10 cellular contexts compared by ENCODE assay signal in the genomic region with DNA sequence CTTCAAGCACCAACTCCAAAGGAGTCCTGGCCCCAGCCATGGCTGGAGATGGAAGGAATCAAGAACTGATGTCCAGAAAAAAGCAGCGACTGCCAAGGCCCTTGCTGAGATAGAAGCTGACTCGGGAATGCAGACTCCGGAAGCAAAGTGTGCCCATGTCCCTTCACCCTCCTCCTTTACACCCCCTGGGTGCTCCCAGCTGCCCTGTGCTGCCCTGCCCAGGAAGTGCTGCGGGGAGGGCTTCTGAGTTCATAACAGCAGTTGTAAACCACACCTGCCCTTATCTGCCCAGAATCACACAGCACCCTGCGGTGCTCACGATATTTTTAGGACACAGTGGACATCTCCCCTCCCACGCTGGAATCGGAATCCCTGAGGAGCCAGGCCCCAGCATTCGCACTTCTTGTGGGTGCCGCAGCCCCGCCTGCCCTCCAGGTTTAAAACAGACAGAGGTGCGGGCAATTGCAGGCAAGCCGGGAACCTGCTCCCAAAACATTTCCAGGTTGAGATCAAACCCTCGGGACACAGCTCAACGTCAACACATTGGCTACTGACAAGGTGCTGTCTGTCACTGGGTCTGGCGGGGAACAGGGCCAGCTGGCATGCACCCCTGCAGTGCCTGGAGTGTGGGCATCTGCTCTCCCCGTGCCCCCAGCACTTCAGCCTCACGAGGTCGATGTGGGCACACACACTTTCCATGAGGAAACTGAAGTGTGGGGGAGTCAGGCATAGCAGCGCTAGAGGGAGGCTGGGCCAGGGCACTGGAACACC. TPM values are rescaled to one million over a fixed set of nuclear protein-coding genes. Genes with fewer than 3 reads are reported as not detected.
DNase-seq lines count a peak whose midpoint lies in the region; ATAC-seq and TF ChIP-seq lines count a peak whose summit lies in the region.
"Had no signal": no experiment of that assay in that cellular context is flagged by ENCODE, and none has a peak within 500 bp of the region (broad histone marks: within the 10 kb centered on the region; RNA-seq: fewer than 3 reads in every experiment).

No MANE protein-coding gene starts in this region.

- CTCF ChIA-PET in PC-3 (lab: Charles Lee), result no interaction called here

- WGBS in heart left ventricle, 4 donors, result 27 to 46% (median 38%) methylated on average over 17 to 20 of the region's 20 CpGs
- WGBS in GM23248 (ENCODE audit: low coverage in 1 of 2, low lambda C conversion rate in 2 of 2, missing lambda C conversion rate in 2 of 2), 2 experiments, result 76 to 78% methylated on average over 20 of the region's 20 CpGs

- H3F3A ChIP-seq in PC-3 (ENCODE audit: low read length, unreplicated experiment) (no peaks in the 10 kb centered on the region), GM23248 (ENCODE audit: insufficient read depth) (no peaks in the 10 kb centered on the region)

- H3K4me1 ChIP-seq in PC-3 (ENCODE audit: insufficient read depth, low read length), result peaks cover 18% of the 10 kb centered on the region
- peaks cover 0 to 91% (median 64%) of the 10 kb centered on the region in 12 donors for H3K4me1 ChIP-seq in heart left ventricle
- H3K4me1 ChIP-seq in stomach smooth muscle (ENCODE audit: control insufficient read depth, insufficient read depth, low read length), result peaks cover 66% of the 10 kb centered on the region
- peaks cover 10% of the 10 kb centered on the region for H3K4me1 ChIP-seq in GM23248 (ENCODE audit: insufficient read depth)

- ATAC-seq in PC-3 (peak; percentile 97), heart left ventricle (peak; percentile 69 to 74 (median 70))

- peak overlapping the region; percentile 31; the same call in 1 of the 2 replicates for H3K4me3 ChIP-seq in PC-3 (ENCODE audit: low read length)
- peak overlapping the region in 2 of 12 donors; percentile 12 to 18 for H3K4me3 ChIP-seq in heart left ventricle
- H3K4me3 ChIP-seq in stomach smooth muscle (ENCODE audit: low read length in 2 of 2), result peak overlapping the region in 1 of 2 donors; percentile 15
- no peak overlapping the region for H3K4me3 ChIP-seq in GM23248
- H3K4me3 ChIP-seq: SK-N-MC had no signal

- H3K27me3 ChIP-seq in PC-3 (ENCODE audit: low read length) (no peaks in the 10 kb centered on the region), heart left ventricle (no peaks in the 10 kb centered on the region), stomach smooth muscle (ENCODE audit: control insufficient read depth in 1 of 2, insufficient read depth in 2 of 2, low read length in 2 of 2) (no peaks in the 10 kb centered on the region), GM23248 (replicated peaks; ENCODE audit: insufficient read depth) (no peaks in the 10 kb centered on the region)

- H3K79me2 ChIP-seq in PC-3 (ENCODE audit: low read length) (peaks cover 15% of the 10 kb centered on the region; the same call in 1 of the 2 replicates), GM23248 (ENCODE audit: insufficient read depth) (no peaks in the 10 kb centered on the region)

- no peak for TF ChIP-seq CTCF in PC-3 (conservative IDR thresholded peaks at IDR 0.05; ENCODE audit: low read depth, low read length)
- TF ChIP-seq CTCF in heart left ventricle (IDR thresholded peaks at IDR 0.05), result no peak
- TF ChIP-seq CTCF in GM20000 (IDR thresholded peaks at IDR 0.05; ENCODE audit: extremely low read depth, missing control alignments), result no peak

- H3K4me1 Mint-ChIP-seq in T-helper 2 cell treated with Interferon-gamma antibody and Interleukin-4, amounts not matched to agents 5 μg/mL and 100 μg/mL, for 36 hours (ENCODE audit: low read depth), result peaks cover 9% of the 10 kb centered on the region

- POLR2A ChIA-PET in PC-3 (lab: Charles Lee; ENCODE audit: unreplicated experiment), result interaction anchor here (0.6 kb wide), 1 partner anchor 74 kb away, joined by 3 read pairs; no protein-coding TSS in a partner anchor

- H3K9me2 ChIP-seq in PC-3 (replicated peaks; ENCODE audit: low read length) (no peaks in the 10 kb centered on the region), GM23248 (ENCODE audit: insufficient read depth) (no peaks in the 10 kb centered on the region)

- H3K27me3 Mint-ChIP-seq in T-helper 2 cell treated with Interferon-gamma antibody and Interleukin-4, amounts not matched to agents 5 μg/mL and 100 μg/mL, for 36 hours (ENCODE audit: low read depth), result no peaks in the 10 kb centered on the region

- TF ChIP-seq POLR2A in heart left ventricle (IDR thresholded peaks at IDR 0.05), result no peak

- H3K9ac ChIP-seq in PC-3 (ENCODE audit: low read length), result peak overlapping the region; percentile 14; the same call in 1 of the 2 replicates
- H3K9ac ChIP-seq in stomach smooth muscle (ENCODE audit: low read length in 2 of 2), result no peak overlapping the region
- H3K9ac ChIP-seq in GM23248, result no peak overlapping the region

- H3K27ac Mint-ChIP-seq in T-helper 2 cell treated with Interferon-gamma antibody and Interleukin-4, amounts not matched to agents 5 μg/mL and 100 μg/mL, for 36 hours, result no peak overlapping the region

- in situ Hi-C loops in GM23248 (cut with MboI), result no loop called here

- H2AFZ ChIP-seq in PC-3 (ENCODE audit: low read length), result peak overlapping the region; percentile 45
- no peak overlapping the region for H2AFZ ChIP-seq in GM23248

- H3K36me3 Mint-ChIP-seq in T-helper 2 cell treated with Interferon-gamma antibody and Interleukin-4, amounts not matched to agents 5 μg/mL and 100 μg/mL, for 36 hours (ENCODE audit: low read depth), result no peaks in the 10 kb centered on the region

- no peak overlapping the region for H3K4me3 Mint-ChIP-seq in T-helper 2 cell treated with Interferon-gamma antibody and Interleukin-4, amounts not matched to agents 5 μg/mL and 100 μg/mL, for 36 hours

- BruUV-seq in PC-3 (replicated peaks; lab: Mats Ljungman, UMichigan), result no TSS peak

- intact Hi-C loops in PC-3 (cut with micrococcal nuclease), result no loop called here
- intact Hi-C loops in heart left ventricle (cut with DNase I), result loop anchor here in 2 of 10 donors (1.0 to 2.0 kb wide), 3 partner anchors 16 to 36 kb away; a partner anchor contains a TSS

- no peaks in the 10 kb centered on the region for H3K9me3 Mint-ChIP-seq in T-helper 2 cell treated with Interferon-gamma antibody and Interleukin-4, amounts not matched to agents 5 μg/mL and 100 μg/mL, for 36 hours

- H3K4me2 ChIP-seq in PC-3 (ENCODE audit: low read length), result peak overlapping the region; percentile 74
- no peak overlapping the region for H3K4me2 ChIP-seq in GM23248 (ENCODE audit: unreplicated experiment)

- no peaks in the 10 kb centered on the region for H3K36me3 ChIP-seq in PC-3 (ENCODE audit: low read depth, low read length)
- peaks cover 0 to 11% (median 6%) of the 10 kb centered on the region in 9 donors for H3K36me3 ChIP-seq in heart left ventricle
- H3K36me3 ChIP-seq in stomach smooth muscle (ENCODE audit: control insufficient read depth in 2 of 2, insufficient read depth in 2 of 2, low read length in 2 of 2), result peaks cover 4% of the 10 kb centered on the region in 2 donors
- no peaks in the 10 kb centered on the region for H3K36me3 ChIP-seq in GM23248 (ENCODE audit: low read depth)

- H3K9me3 ChIP-seq in PC-3 (ENCODE audit: low read length) (no peaks in the 10 kb centered on the region), heart left ventricle (no peaks in the 10 kb centered on the region), stomach smooth muscle (ENCODE audit: control insufficient read depth in 2 of 2, low read length in 2 of 2) (no peaks in the 10 kb centered on the region), GM23248 (ENCODE audit: low read depth) (no peaks in the 10 kb centered on the region)

- peak overlapping the region; percentile 40 for H3K27ac ChIP-seq in PC-3 (ENCODE audit: low read length)
- H3K27ac ChIP-seq in heart left ventricle, result peak overlapping the region; percentile 46 to 94 (median 86)
- H3K27ac ChIP-seq in stomach smooth muscle (ENCODE audit: low read length), result peak overlapping the region; percentile 62
- H3K27ac ChIP-seq in GM23248, result no peak overlapping the region
- H3K27ac ChIP-seq: 22Rv1, SK-N-MC had no signal

- DNase-seq in DMS 273 (lab: John Stamatoyannopoulos, UW; ENCODE audit: unreplicated experiment) (peak; percentile 60), DMS 273 treated with DMSO at 0.1 percent for 48 hours (lab: John Stamatoyannopoulos, UW) (no peak), PC-3 (peak; percentile 72), heart left ventricle (peak; percentile 81 to 93 (median 85)), GM20000 (ENCODE audit: low spot score) (no peak), GM23248 (no peak)
- no peak for DNase-seq in T-helper 2 cell treated with Interferon-gamma antibody and Interleukin-4, amounts not matched to agents 5 μg/mL and 100 μg/mL, for 36 hours (ENCODE audit: low spot score)

- no peaks in the 10 kb centered on the region for H4K20me1 ChIP-seq in PC-3 (ENCODE audit: low read length)
- H4K20me1 ChIP-seq in GM23248 (ENCODE audit: insufficient read depth), result no peaks in the 10 kb centered on the region

RNA-seq across cellular contexts. Expression of a gene that starts 36.9 kb away (rescaled TPM):
- total RNA-seq in PC-3 (2014; rRNA removed) (22.9 and 27.9 TPM in 2 replicates), heart left ventricle (10 to 100 TPM in 8 of 9 donors, 1 to 10 TPM in 1; 5.5 to 30.2 (median 13.7) TPM)
- polyA plus RNA-seq in heart left ventricle (10 to 100 TPM in 1 of 2 donors, 1 to 10 TPM in 1; 7.4 to 17.3 TPM), GM23248 (2016; fragmentation: Nextera tagmentation; extraction: Ambion mirVana) (2.7 TPM in 2 replicates)
- total RNA-seq in GM23248 (2014; rRNA removed; shearing (Covaris generic)), result 3.3 and 6.4 TPM in 2 replicates

Comparison
In these comparisons a context has a peak if more than half of its experiments do, and no peak if none do; other contexts are left out.
1. DNase-seq: peak in DMS 273 (single experiment), PC-3 (single experiment) and heart left ventricle (5 of 5); none in DMS 273 treated with DMSO at 0.1 percent for 48 hours (single experiment), GM20000 (single experiment), GM23248 (single experiment) and T-helper 2 cell treated with Interferon-gamma antibody and Interleukin-4, amounts not matched to agents 5 μg/mL and 100 μg/mL, for 36 hours (single experiment).